In genomic region chr3:153073636-153074035, GRCh38 we compare ENCODE assay signal across 34 cellular contexts.
"Had no signal": no experiment of that assay in that cellular context is flagged by ENCODE, and none has a peak within 500 bp of the region (broad histone marks: within the 10 kb centered on the region; RNA-seq: fewer than 3 reads in every experiment).

No MANE protein-coding gene starts in this region.

- H3K27ac ChIP-seq: adrenal gland, body of pancreas, brain microvascular endothelial cell, breast epithelium, VCaP had no signal

- H3K4me1 ChIP-seq: adrenal gland, body of pancreas, breast epithelium had no signal

- H3K36me3 ChIP-seq: adrenal gland, brain microvascular endothelial cell, breast epithelium had no signal

- H3K9me3 ChIP-seq: adrenal gland, body of pancreas, breast epithelium had no signal

- FAIRE-seq: astrocyte, TTC549 had no signal

- H3K4me3 ChIP-seq: adrenal gland, body of pancreas, breast epithelium had no signal

- ATAC-seq: activated CD8-positive, alpha-beta T cell treated with anti-CD3 and anti-CD28 coated beads for 36 hours; activated naive CD4-positive, alpha-beta T cell treated with anti-CD3 and anti-CD28 coated beads, Interleukin-2, amount 50 U/mL, for 72 hours; activated T-cell treated with anti-CD3 and anti-CD28 coated beads, Interleukin-2, amount 50 U/mL, for 4 hours; activated T-cell treated with anti-CD3 and anti-CD28 coated beads, Interleukin-2, amount 50 U/mL, for 72 hours; activated T-helper 17 cell treated with anti-CD3 and anti-CD28 coated beads, Interleukin-2, amount 50 U/mL, for 72 hours; body of pancreas had no signal

- H3K27me3 ChIP-seq: adrenal gland, body of pancreas, brain microvascular endothelial cell, breast epithelium had no signal

- DNase-seq: activated B cell treated with CpG ODN at 0.5 μM for 24 hours; activated CD4-positive, alpha-beta memory T cell treated with anti-CD3 and anti-CD28 coated beads for 36 hours; activated CD4-positive, alpha-beta T cell treated with anti-CD3 and anti-CD28 coated beads for 4 hours; activated CD4-positive, alpha-beta T cell treated with anti-CD3 and anti-CD28 coated beads, Interleukin-2, amount 10 ng/mL, durations not matched to agents 24 days and 14 days; activated CD4-positive, alpha-beta T cell treated with anti-CD3 and anti-CD28 coated beads, Interleukin-2, amount 50 U/mL, for 1 hour; activated CD4-positive, alpha-beta T cell treated with anti-CD3 and anti-CD28 coated beads, Interleukin-2, amount 50 U/mL, for 4 hours; activated CD4-positive, CD25-positive, alpha-beta regulatory T cell treated with anti-CD3 and anti-CD28 coated beads, Interleukin-2, amount 50 U/mL, for 72 hours; activated CD8-positive, alpha-beta memory T cell treated with anti-CD3 and anti-CD28 coated beads, Interleukin-2, amount 50 U/mL, for 4 hours; activated CD8-positive, alpha-beta T cell treated with anti-CD3 and anti-CD28 coated beads for 36 hours; activated effector memory CD4-positive, alpha-beta T cell treated with anti-CD3 and anti-CD28 coated beads, Interleukin-2, amount 50 U/mL, for 16 hours; activated gamma-delta T cell treated with Interleukin-2 at 50 U/mL for 16 hours; activated naive CD4-positive, alpha-beta T cell; activated naive CD4-positive, alpha-beta T cell treated with anti-CD3 and anti-CD28 coated beads for 36 hours; activated naive CD4-positive, alpha-beta T cell treated with anti-CD3 and anti-CD28 coated beads, Interleukin-2, amount 50 U/mL, for 16 hours; activated naive CD8-positive, alpha-beta T cell treated with anti-CD3 and anti-CD28 coated beads for 36 hours; activated T-cell treated with anti-CD3 and anti-CD28 coated beads for 4 hours; activated T-cell treated with anti-CD3 and anti-CD28 coated beads, Interleukin-2, amount 50 U/mL, for 1 hour; activated T-cell treated with anti-CD3 and anti-CD28 coated beads, Interleukin-2, amount 50 U/mL, for 4 hours; activated T-cell treated with anti-CD3 and anti-CD28 coated beads, Interleukin-2, amount 50 U/mL, for 72 hours; adrenal gland; amniotic stem cell; aorta; body of pancreas; brain microvascular endothelial cell; cerebellar nuclear complex; T-helper 1 cell; T-helper 2 cell; T-helper 9 cell had no signal
